In the genomic region with DNA sequence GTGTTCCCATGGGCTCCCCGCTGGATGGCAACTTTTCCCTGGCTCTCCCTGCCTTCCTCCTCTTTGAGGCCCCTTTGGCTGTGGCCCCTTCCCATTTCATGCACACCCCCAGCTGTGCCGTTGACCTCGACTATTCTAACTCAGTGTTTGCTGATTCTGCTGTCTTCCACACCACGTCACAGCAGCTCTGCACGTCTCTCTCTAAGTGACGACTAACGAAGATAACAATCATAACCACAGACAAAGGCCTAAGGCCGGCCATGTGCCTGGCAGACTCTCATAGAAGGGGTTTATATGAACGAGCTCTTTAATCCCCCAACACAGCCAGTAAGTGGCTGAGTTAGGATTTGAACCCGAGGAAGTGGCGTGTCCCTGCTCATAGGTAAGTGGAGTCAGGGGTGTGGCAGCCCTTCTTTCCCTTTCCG, we compare ENCODE assay signal across 1 cellular context.
TF ChIP-seq lines count a peak whose summit lies in the region.

No MANE protein-coding gene starts in this region.

TF ChIP-seq in K562, 482 proteins besides CTCF, POLR2A, EP300 and RAD21 (continued from another document):
- TF ChIP-seq, protein P1, sequence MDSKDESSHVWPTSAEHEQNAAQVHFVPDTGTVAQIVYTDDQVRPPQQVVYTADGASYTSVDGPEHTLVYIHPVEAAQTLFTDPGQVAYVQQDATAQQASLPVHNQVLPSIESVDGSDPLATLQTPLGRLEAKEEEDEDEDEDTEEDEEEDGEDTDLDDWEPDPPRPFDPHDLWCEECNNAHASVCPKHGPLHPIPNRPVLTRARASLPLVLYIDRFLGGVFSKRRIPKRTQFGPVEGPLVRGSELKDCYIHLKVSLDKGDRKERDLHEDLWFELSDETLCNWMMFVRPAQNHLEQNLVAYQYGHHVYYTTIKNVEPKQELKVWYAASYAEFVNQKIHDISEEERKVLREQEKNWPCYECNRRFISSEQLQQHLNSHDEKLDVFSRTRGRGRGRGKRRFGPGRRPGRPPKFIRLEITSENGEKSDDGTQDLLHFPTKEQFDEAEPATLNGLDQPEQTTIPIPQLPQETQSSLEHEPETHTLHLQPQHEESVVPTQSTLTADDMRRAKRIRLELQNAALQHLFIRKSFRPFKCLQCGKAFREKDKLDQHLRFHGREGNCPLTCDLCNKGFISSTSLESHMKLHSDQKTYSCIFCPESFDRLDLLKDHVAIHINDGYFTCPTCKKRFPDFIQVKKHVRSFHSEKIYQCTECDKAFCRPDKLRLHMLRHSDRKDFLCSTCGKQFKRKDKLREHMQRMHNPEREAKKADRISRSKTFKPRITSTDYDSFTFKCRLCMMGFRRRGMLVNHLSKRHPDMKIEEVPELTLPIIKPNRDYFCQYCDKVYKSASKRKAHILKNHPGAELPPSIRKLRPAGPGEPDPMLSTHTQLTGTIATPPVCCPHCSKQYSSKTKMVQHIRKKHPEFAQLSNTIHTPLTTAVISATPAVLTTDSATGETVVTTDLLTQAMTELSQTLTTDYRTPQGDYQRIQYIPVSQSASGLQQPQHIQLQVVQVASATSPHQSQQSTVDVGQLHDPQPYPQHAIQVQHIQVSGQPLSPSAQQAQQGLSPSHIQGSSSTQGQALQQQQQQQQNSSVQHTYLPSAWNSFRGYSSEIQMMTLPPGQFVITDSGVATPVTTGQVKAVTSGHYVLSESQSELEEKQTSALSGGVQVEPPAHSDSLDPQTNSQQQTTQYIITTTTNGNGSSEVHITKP (IDR thresholded peaks at IDR 0.05; ENCODE audit: partially characterized antibody) = no peak
- TF ChIP-seq, protein P2, sequence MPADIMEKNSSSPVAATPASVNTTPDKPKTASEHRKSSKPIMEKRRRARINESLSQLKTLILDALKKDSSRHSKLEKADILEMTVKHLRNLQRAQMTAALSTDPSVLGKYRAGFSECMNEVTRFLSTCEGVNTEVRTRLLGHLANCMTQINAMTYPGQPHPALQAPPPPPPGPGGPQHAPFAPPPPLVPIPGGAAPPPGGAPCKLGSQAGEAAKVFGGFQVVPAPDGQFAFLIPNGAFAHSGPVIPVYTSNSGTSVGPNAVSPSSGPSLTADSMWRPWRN (IDR thresholded peaks at IDR 0.05; ENCODE audit: low read depth) = peak; percentile 81
- TF ChIP-seq HDAC2 (IDR thresholded peaks at IDR 0.05) (no peak), CREM (IDR thresholded peaks at IDR 0.05; ENCODE audit: low read depth) (peak; percentile 85), ATF1 (CRISPR knock-in tag; IDR thresholded peaks at IDR 0.05) (no peak), ATF1 (tag; IDR thresholded peaks at IDR 0.05) (peak; percentile 77), GATA2 (CRISPR knock-in tag; IDR thresholded peaks at IDR 0.05) (peak; percentile 47; the same call in 1 of the 2 replicates), MTA1 (IDR thresholded peaks at IDR 0.05; ENCODE audit: borderline replicate concordance) (no peak)
